Comparison of ENCODE assay signal across 1 cellular context in the genomic region with DNA sequence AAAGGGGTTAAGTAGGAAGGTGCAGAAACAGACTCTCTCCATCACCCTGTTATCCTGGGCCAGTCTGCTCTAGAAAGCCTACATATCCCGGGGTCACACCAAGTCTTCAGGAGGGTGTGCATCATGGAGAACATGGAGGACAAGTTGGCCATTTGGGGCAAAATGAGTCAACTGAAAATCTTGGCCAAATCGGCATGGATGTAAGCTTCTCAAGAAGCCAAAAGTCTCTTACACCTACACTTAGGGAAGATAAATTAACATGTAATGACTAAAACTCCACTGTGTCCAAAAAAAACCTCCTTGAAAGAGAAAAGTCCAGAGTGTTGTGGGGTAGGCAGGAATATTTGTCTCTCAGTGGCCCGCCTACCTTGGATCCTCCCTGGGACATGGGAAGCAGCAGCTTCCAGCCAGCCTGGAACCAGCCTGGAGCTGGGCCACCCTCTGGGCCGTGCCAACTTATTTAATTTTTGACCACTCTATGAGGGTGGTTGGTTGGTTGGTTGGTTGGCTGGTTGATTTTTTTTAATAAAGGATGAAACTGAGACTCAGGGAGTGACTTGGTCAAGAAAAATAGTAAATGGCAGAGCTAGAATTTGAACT.
TF ChIP-seq lines count a peak whose summit lies in the region.

No MANE protein-coding gene starts in this region.

TF ChIP-seq in H1, 55 proteins besides CTCF, POLR2A, EP300 and RAD21:
- no peak for TF ChIP-seq RNF2 (IDR thresholded peaks at IDR 0.05; ENCODE audit: borderline replicate concordance, low read depth, low read length, missing control alignments, poor library complexity, severe bottlenecking)
- no peak for TF ChIP-seq HDAC2 (IDR thresholded peaks at IDR 0.05; ENCODE audit: borderline replicate concordance in 1 of 2, low read depth in 2 of 2, low read length in 2 of 2)
- no peak for TF ChIP-seq SIX5 (IDR thresholded peaks at IDR 0.05; ENCODE audit: low read depth, low read length)
- no peak for TF ChIP-seq SRF (IDR thresholded peaks at IDR 0.05; ENCODE audit: low read depth, low read length)
- no peak for TF ChIP-seq CBX5 (IDR thresholded peaks at IDR 0.05; ENCODE audit: low read depth, low read length)
- no peak for TF ChIP-seq FOSL1 (IDR thresholded peaks at IDR 0.05; ENCODE audit: insufficient read depth, low read depth, low read length)
- no peak for TF ChIP-seq KDM1A (IDR thresholded peaks at IDR 0.05; ENCODE audit: borderline replicate concordance, low read length)
- no peak for TF ChIP-seq SP4 (IDR thresholded peaks at IDR 0.05; ENCODE audit: low read length)
- TF ChIP-seq, protein P1, sequence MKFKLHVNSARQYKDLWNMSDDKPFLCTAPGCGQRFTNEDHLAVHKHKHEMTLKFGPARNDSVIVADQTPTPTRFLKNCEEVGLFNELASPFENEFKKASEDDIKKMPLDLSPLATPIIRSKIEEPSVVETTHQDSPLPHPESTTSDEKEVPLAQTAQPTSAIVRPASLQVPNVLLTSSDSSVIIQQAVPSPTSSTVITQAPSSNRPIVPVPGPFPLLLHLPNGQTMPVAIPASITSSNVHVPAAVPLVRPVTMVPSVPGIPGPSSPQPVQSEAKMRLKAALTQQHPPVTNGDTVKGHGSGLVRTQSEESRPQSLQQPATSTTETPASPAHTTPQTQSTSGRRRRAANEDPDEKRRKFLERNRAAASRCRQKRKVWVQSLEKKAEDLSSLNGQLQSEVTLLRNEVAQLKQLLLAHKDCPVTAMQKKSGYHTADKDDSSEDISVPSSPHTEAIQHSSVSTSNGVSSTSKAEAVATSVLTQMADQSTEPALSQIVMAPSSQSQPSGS (IDR thresholded peaks at IDR 0.05; ENCODE audit: low read length), result no peak
- no peak for TF ChIP-seq CHD1 (IDR thresholded peaks at IDR 0.05; ENCODE audit: low read depth, low read length)
- TF ChIP-seq KDM5A (IDR thresholded peaks at IDR 0.05; ENCODE audit: low read length), result no peak
- no peak for TF ChIP-seq MAFK (IDR thresholded peaks at IDR 0.05; ENCODE audit: low read depth, low read length)
- no peak for TF ChIP-seq JUND (IDR thresholded peaks at IDR 0.05; ENCODE audit: low read length)
- TF ChIP-seq CEBPB (IDR thresholded peaks at IDR 0.05; ENCODE audit: low read depth, low read length), result no peak
- TF ChIP-seq YY1 (IDR thresholded peaks at IDR 0.05; ENCODE audit: low read depth, low read length), result no peak
- TF ChIP-seq SP2 (IDR thresholded peaks at IDR 0.05; ENCODE audit: low read length), result no peak
- no peak for TF ChIP-seq TBP (IDR thresholded peaks at IDR 0.05; ENCODE audit: low read depth, low read length)
- no peak for TF ChIP-seq CREB1 (IDR thresholded peaks at IDR 0.05)
